8 cellular contexts compared by ENCODE assay signal in the genomic region with DNA sequence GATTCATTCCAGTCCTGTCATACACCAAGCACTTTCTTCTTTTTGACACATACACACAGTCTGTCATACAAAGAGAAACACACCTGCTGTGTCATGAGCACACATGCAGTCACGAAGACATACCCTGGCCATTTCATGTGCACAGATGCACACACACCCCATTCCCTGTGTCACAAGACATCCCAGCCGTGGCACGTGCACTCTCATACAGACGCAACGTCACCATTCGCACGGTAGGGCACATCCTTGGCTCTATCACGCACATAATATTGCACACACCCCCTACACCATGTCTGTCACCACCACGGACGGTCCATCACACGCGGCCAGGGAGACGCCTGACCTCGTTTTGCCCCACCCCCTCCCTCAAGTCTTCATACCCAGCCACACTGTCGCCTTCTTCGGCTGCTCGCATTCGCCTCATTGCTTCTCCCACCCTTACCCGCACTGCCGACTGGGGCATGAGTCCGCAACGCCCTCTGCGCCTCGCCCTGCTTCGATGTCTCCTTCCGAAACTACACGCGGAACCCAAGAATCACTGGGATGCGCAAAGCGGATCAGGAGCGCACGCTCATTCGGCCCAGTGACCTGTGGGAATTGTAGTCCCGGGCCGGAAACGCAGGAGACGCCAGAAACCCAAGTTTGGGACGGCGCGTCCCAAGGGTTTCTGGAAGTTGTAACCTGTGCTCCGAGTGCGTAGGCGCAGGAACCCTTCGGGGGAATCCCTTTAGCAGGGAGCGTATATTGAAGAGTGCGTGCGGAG. TPM values are rescaled to one million over a fixed set of nuclear protein-coding genes. Genes with fewer than 3 reads are reported as not detected.
A peak's percentile ranks its signal among the peaks of the same experiment; 100 is the strongest.
DNase-seq lines count a peak whose midpoint lies in the region; ATAC-seq, FAIRE-seq and TF ChIP-seq lines count a peak whose summit lies in the region.

No MANE protein-coding gene starts in this region.

- 0 out of 2 replicates have a peak overlapping the region, but pooled peaks have one; percentile 8 for H2BK15ac ChIP-seq in H1 (ENCODE audit: low read length)

- no peak overlapping the region for H4K91ac ChIP-seq in H1 (replicated peaks; ENCODE audit: insufficient read length, low read length)

- no peaks in the 10 kb centered on the region for H3K23me2 ChIP-seq in H1 (ENCODE audit: low read depth, low read length)

- peaks cover 0 to 2% of the 10 kb centered on the region in 2 experiments for H4K20me1 ChIP-seq in H1 (replicated peaks in 1 of 2; ENCODE audit: control insufficient read depth in 1 of 2, insufficient read depth in 2 of 2, low read length in 2 of 2)

- peak overlapping the region in 2 of 4 experiments; percentile 25 to 37; a peak in 2 of 8 replicates for H3K4me3 ChIP-seq in H1 (ENCODE audit: extremely low read depth in 1 of 4, insufficient read depth in 2 of 4, low read depth in 3 of 4, low read length in 4 of 4)
- peak overlapping the region; percentile 59 to 67 for H3K4me3 ChIP-seq in muscle layer of duodenum (ENCODE audit: low read depth in 1 of 2, low read length in 2 of 2)
- H3K4me3 ChIP-seq in transverse colon: peak overlapping the region; percentile 0 to 49 (median 22)

- H3K14ac ChIP-seq in H1 (ENCODE audit: insufficient read length): no peak overlapping the region

- no peak for FAIRE-seq in H1 (lab: Jason Lieb, UNC)
- no peak for FAIRE-seq in GM19239 (lab: Jason Lieb, UNC)
- no peak for FAIRE-seq in RCC 7860 (lab: Jason Lieb, UNC)

- H3K4me2 ChIP-seq in H1 (ENCODE audit: insufficient read depth in 1 of 2, low read depth in 2 of 2, low read length in 2 of 2): peak overlapping the region; percentile 49 to 70; a peak in 3 of 4 replicates

- H3K36me3 ChIP-seq in H1 (ENCODE audit: control insufficient read depth in 2 of 4, insufficient read depth in 4 of 4, low read length in 3 of 4): no peaks in the 10 kb centered on the region
- no peaks in the 10 kb centered on the region for H3K36me3 ChIP-seq in muscle layer of duodenum (ENCODE audit: control insufficient read depth in 1 of 2, insufficient read depth in 2 of 2, low read length in 2 of 2)
- no peaks in the 10 kb centered on the region for H3K36me3 ChIP-seq in transverse colon

- H3K27ac ChIP-seq in H1 (ENCODE audit: low read depth, low read length) (no peak overlapping the region), muscle layer of duodenum (ENCODE audit: low read length) (no peak overlapping the region), transverse colon (no peak overlapping the region)

- TF ChIP-seq POLR2A in H1 (IDR thresholded peaks at IDR 0.05; ENCODE audit: control extremely low read depth in 1 of 2, low read depth in 2 of 2, low read length in 2 of 2): no peak
- TF ChIP-seq POLR2A in transverse colon (IDR thresholded peaks at IDR 0.05): no peak

- CTCF ChIA-PET in H1 (lab: Charles Lee; ENCODE audit: partially characterized antibody): interaction anchor here (0.7 to 3.1 kb wide), 4 partner anchors 9 to 74 kb away, joined by 3 to 13 read pairs (median 4); no protein-coding TSS in a partner anchor

- no peak for TF ChIP-seq RAD21 in H1 (IDR thresholded peaks at IDR 0.05 in 1 of 2, conservative IDR thresholded peaks at IDR 0.05 in 1 of 2; ENCODE audit: low read depth in 2 of 2, low read length in 2 of 2)

- H3K4ac ChIP-seq in H1 (replicated peaks; ENCODE audit: insufficient read length, low read depth, low read length): no peak overlapping the region

- H4K8ac ChIP-seq in H1 (ENCODE audit: extremely low read depth, insufficient read depth, low read length): no peak overlapping the region

- TF ChIP-seq EP300 in H1 (IDR thresholded peaks at IDR 0.05; ENCODE audit: borderline replicate concordance in 1 of 2, low read depth in 2 of 2, low read length in 2 of 2) (no peak), transverse colon (IDR thresholded peaks at IDR 0.05; ENCODE audit: low read depth) (no peak)

- H3K9me3 ChIP-seq in H1 (ENCODE audit: insufficient read depth in 2 of 2, low read depth in 1 of 2, low read length in 1 of 2): peaks cover 6 to 11% of the 10 kb centered on the region in 2 experiments; a peak in 3 of 4 replicates
- no peaks in the 10 kb centered on the region for H3K9me3 ChIP-seq in muscle layer of duodenum (ENCODE audit: control insufficient read depth in 1 of 2, low read length in 2 of 2)
- no peaks in the 10 kb centered on the region for H3K9me3 ChIP-seq in transverse colon

- DNase-seq in COLO829 (ENCODE audit: low spot score) (peak; percentile 51), H1 (ENCODE audit: low read depth in 1 of 2, low spot score in 2 of 2) (peak in 1 of 2 experiments; percentile 44), transverse colon (no peak), GM19239 (ENCODE audit: insufficient read length, low spot score) (no peak), RCC 7860 (ENCODE audit: low spot score) (no peak)

- no peak overlapping the region for H2BK20ac ChIP-seq in H1 (ENCODE audit: low read length)

- H3K18ac ChIP-seq in H1 (ENCODE audit: extremely low read depth, low read length): no peak overlapping the region

- POLR2A ChIA-PET in H1 (lab: Charles Lee; ENCODE audit: partially characterized antibody): no interaction called here

- H2BK120ac ChIP-seq in H1 (replicated peaks; ENCODE audit: low read depth, low read length): no peak overlapping the region

- H3K4me1 ChIP-seq in H1 (replicated peaks in 1 of 4; ENCODE audit: control insufficient read depth in 3 of 4, insufficient read depth in 4 of 4, low read length in 3 of 4): no peaks in the 10 kb centered on the region; a peak in 1 of 7 replicates
- no peaks in the 10 kb centered on the region for H3K4me1 ChIP-seq in muscle layer of duodenum (ENCODE audit: control insufficient read depth in 1 of 2, insufficient read depth in 2 of 2, low read length in 2 of 2)
- peaks cover 0 to 9% (median 0%) of the 10 kb centered on the region in 4 donors for H3K4me1 ChIP-seq in transverse colon

- 77% methylated on average over 37 of the region's 47 CpGs; no CpG with 5 or more reads in 1 of the 2 experiments for WGBS in H1 (ENCODE audit: extremely low coverage in 1 of 2, insufficient coverage in 1 of 2, insufficient read length in 1 of 2, insufficient replicate concordance in 2 of 2, low coverage in 1 of 2, low lambda C conversion rate in 2 of 2, missing lambda C conversion rate in 1 of 2), 2 experiments
- 22 to 48% methylated on average over 12 to 47 of the region's 47 CpGs for WGBS in transverse colon (ENCODE audit: low coverage in 1 of 2), 2 donors

- no peaks in the 10 kb centered on the region; a peak in 1 of 4 replicates for H3K79me2 ChIP-seq in H1 (ENCODE audit: control insufficient read depth in 1 of 2, insufficient read depth in 2 of 2, low read length in 2 of 2)

- H4K5ac ChIP-seq in H1 (ENCODE audit: insufficient read length, low read depth, low read length): no peak overlapping the region

- no peak overlapping the region for H2BK12ac ChIP-seq in H1 (ENCODE audit: low read depth, low read length)

- no peaks in the 10 kb centered on the region for H3K79me1 ChIP-seq in H1 (ENCODE audit: low read depth, low read length)

- H2AK5ac ChIP-seq in H1 (ENCODE audit: low read depth, low read length): peak overlapping the region; percentile 29; the same call in 1 of the 2 replicates

- peaks cover 0 to 11% (median 2%) of the 10 kb centered on the region in 4 experiments; a peak in 3 of 7 replicates for H3K27me3 ChIP-seq in H1 (replicated peaks in 1 of 4; ENCODE audit: control insufficient read depth in 3 of 4, extremely low read depth in 1 of 4, insufficient read depth in 3 of 4, low read length in 3 of 4)
- no peaks in the 10 kb centered on the region for H3K27me3 ChIP-seq in muscle layer of duodenum (ENCODE audit: low read depth, low read length)
- peaks cover 41% of the 10 kb centered on the region for H3K27me3 ChIP-seq in transverse colon

- no peak overlapping the region for H3K56ac ChIP-seq in H1 (replicated peaks; ENCODE audit: insufficient read length, low read depth, low read length)

- H3K23ac ChIP-seq in H1 (ENCODE audit: insufficient read length): no peak overlapping the region

- peak overlapping the region; percentile 53; the same call in 1 of the 2 replicates for H2AFZ ChIP-seq in H1 (ENCODE audit: low read length)

- peak; percentile 64 to 70 for ATAC-seq in activated CD4-positive, CD25-positive, alpha-beta regulatory T cell treated with anti-CD3 and anti-CD28 coated beads, Interleukin-2, amount 50 U/mL, for 24 hours
- no peak for ATAC-seq in GM21723 (IDR thresholded peaks at IDR 0.05; ENCODE audit: unreplicated experiment)

- TF ChIP-seq CTCF in H1 (IDR thresholded peaks at IDR 0.05; ENCODE audit: control extremely low read depth in 1 of 3, insufficient read depth in 1 of 3, low read depth in 1 of 3, low read length in 3 of 3) (no peak), transverse colon (IDR thresholded peaks at IDR 0.05) (no peak)

- in situ Hi-C loops in transverse colon (cut with MboI; ENCODE audit: low pct_ligation_motif_present in 1 of 4, low pct_unique_long_range_greater_than_20kb in 1 of 4, low sequenced_read_pairs in 3 of 4): loop anchor here in 1 of 4 donors (25.0 kb wide), 1 partner anchor 383 kb away; no protein-coding TSS in a partner anchor

- H2BK5ac ChIP-seq in H1 (ENCODE audit: low read depth, low read length): peak overlapping the region; percentile 11; the same call in 1 of the 2 replicates

- no peak overlapping the region for H3K9ac ChIP-seq in H1 (replicated peaks in 1 of 4; ENCODE audit: extremely low read depth in 1 of 4, low read depth in 3 of 4, low read length in 3 of 4)

- intact Hi-C loops in transverse colon (cut with DNase I; ENCODE audit: low total_unique reads): no loop called here

RNA-seq across cellular contexts. Expression of gene ZNF283, which starts 6.8 kb away (rescaled TPM):
- 3.6 and 4.3 TPM in 2 replicates for total RNA-seq in H1 (2021; fragmentation: NEBNext Ultra II Directional; extraction: Animal tissue kit (Norgen Biotek cat#: 25700))
- 1.1 and 1.6 TPM in 2 replicates for polyA plus RNA-seq in H1 (2011; rRNA removed)
- 1.8 TPM for polyA plus RNA-seq in H1 (2011; cell fraction: cytosol; rRNA removed)
- polyA plus RNA-seq in H1 (2011; cell fraction: nucleus; rRNA removed): 2.0 TPM
- polyA plus RNA-seq in H1 (2012, experiment 1 of 2): 3.4 to 5.3 TPM (median 3.6 TPM) in 4 replicates
- 0.26 TPM for polyA plus RNA-seq in H1 (2012, experiment 2 of 2)
- polyA plus RNA-seq in H1 (2013, experiment 1 of 2): 3.7 TPM
- 4.0 TPM for polyA plus RNA-seq in H1 (2013, experiment 2 of 2)
- 5.0 and 9.2 TPM in 2 replicates for polyA minus RNA-seq in H1 (2011; rRNA and poly(A)+ RNA removed)
- polyA minus RNA-seq in H1 (2011; cell fraction: cytosol; rRNA and poly(A)+ RNA removed): 2.4 TPM
- 18.0 TPM for polyA minus RNA-seq in H1 (2011; cell fraction: nucleus; rRNA and poly(A)+ RNA removed)
- total RNA-seq in transverse colon: 100 to 1,000 TPM in 1 of 4 donors, 10 to 100 TPM in 3; 10.9 to 168 (median 17.8) TPM

RNA-seq across cellular contexts. Expression of gene LYPD5, which starts 18.0 kb away (rescaled TPM):
- total RNA-seq in H1 (2021; fragmentation: NEBNext Ultra II Directional; extraction: Animal tissue kit (Norgen Biotek cat#: 25700)): 0.59 and 0.74 TPM in 2 replicates
- 4.3 TPM in 2 replicates for polyA plus RNA-seq in H1 (2011; rRNA removed)
- 2.2 TPM for polyA plus RNA-seq in H1 (2011; cell fraction: cytosol; rRNA removed)
- 3.5 TPM for polyA plus RNA-seq in H1 (2011; cell fraction: nucleus; rRNA removed)
- polyA plus RNA-seq in H1 (2012, experiment 1 of 2): 0.83 to 1.4 TPM (median 1.0 TPM) in 4 replicates
- polyA plus RNA-seq in H1 (2012, experiment 2 of 2): 1.2 TPM
- 1.0 TPM for polyA plus RNA-seq in H1 (2013, experiment 1 of 2)
- 0.75 TPM for polyA plus RNA-seq in H1 (2013, experiment 2 of 2)
- 1.4 and 1.5 TPM in 2 replicates for polyA minus RNA-seq in H1 (2011; rRNA and poly(A)+ RNA removed)
- polyA minus RNA-seq in H1 (2011; cell fraction: cytosol; rRNA and poly(A)+ RNA removed): 0.88 TPM
- 6.1 TPM for polyA minus RNA-seq in H1 (2011; cell fraction: nucleus; rRNA and poly(A)+ RNA removed)
- total RNA-seq in transverse colon: 1 to 10 TPM in 3 of 4 donors, not detected in 1; 2.1 to 5.2 (median 2.6) TPM

RNA-seq across cellular contexts. Expression of gene KCNN4, which starts 39.5 kb away (rescaled TPM):
- 0.78 and 1.0 TPM in 2 replicates for total RNA-seq in H1 (2021; fragmentation: NEBNext Ultra II Directional; extraction: Animal tissue kit (Norgen Biotek cat#: 25700))
- polyA plus RNA-seq in H1 (2011; rRNA removed): 1.5 and 2.0 TPM in 2 replicates
- polyA plus RNA-seq in H1 (2011; cell fraction: cytosol; rRNA removed): 1.6 TPM
- polyA plus RNA-seq in H1 (2011; cell fraction: nucleus; rRNA removed): 3.1 TPM
- polyA plus RNA-seq in H1 (2012, experiment 1 of 2): 0.64 to 1.2 TPM (median 0.86 TPM) in 4 replicates
- polyA plus RNA-seq in H1 (2012, experiment 2 of 2): 0.56 TPM
- 1.1 TPM for polyA plus RNA-seq in H1 (2013, experiment 1 of 2)
- 1.1 TPM for polyA plus RNA-seq in H1 (2013, experiment 2 of 2)
- 0.39 and 0.54 TPM in 2 replicates for polyA minus RNA-seq in H1 (2011; rRNA and poly(A)+ RNA removed)
- polyA minus RNA-seq in H1 (2011; cell fraction: cytosol; rRNA and poly(A)+ RNA removed): not detected
- 2.1 TPM for polyA minus RNA-seq in H1 (2011; cell fraction: nucleus; rRNA and poly(A)+ RNA removed)
- total RNA-seq in transverse colon: 10 to 100 TPM in 3 of 4 donors, not detected in 1; 26.5 to 72.2 (median 37.4) TPM
